ENCODE assay signal across 21 cellular contexts in the genomic region with DNA sequence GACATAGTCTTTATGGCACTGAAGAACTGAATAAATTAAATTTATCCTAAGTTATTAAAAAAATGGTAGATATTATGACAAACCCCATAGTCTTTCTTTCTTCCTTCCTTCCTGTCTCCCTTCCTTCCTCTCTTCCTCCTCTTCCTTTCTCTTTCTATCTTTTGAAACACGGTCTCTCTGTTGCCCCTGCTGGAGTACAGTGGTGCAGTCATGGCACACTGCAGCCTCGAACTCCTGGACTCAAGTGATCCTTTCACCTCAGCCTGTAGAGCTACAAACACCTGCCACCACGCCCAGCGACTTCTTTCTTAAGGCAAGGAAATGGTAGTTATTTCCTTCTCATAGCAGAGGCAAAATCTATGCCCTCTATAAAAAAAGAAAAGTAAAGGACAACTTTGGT.
"Had no signal": no experiment of that assay in that cellular context is flagged by ENCODE, and none has a peak within 500 bp of the region (broad histone marks: within the 10 kb centered on the region; RNA-seq: fewer than 3 reads in every experiment).

No MANE protein-coding gene starts in this region.

- H3K27me3 Mint-ChIP-seq: activated T-cell treated with anti-CD3 and anti-CD28 coated beads, Interleukin-2, amount 50 U/mL, for 24 hours; central memory CD8-positive, alpha-beta T cell; T-helper 17 cell had no signal

- H3K4me1 Mint-ChIP-seq: activated naive CD4-positive, alpha-beta T cell treated with anti-CD3 and anti-CD28 coated beads, Interleukin-2, amount 50 U/mL, for 24 hours; central memory CD8-positive, alpha-beta T cell; naive B cell; stimulated activated effector memory CD8-positive, alpha-beta T cell treated with anti-CD3 and anti-CD28 coated beads, Interleukin-12 subunit alpha, Interleukin-12 subunit beta, amount 100 ng/mL, for 72 hours; T-helper 17 cell had no signal

- ATAC-seq: body of pancreas; esophagus mucosa; left cardiac atrium; lower lobe of right lung; stimulated activated effector memory CD8-positive, alpha-beta T cell treated with anti-CD3 and anti-CD28 coated beads, Interleukin-12 subunit alpha, Interleukin-12 subunit beta, amount 100 ng/mL, for 72 hours; T-helper 17 cell had no signal

- H3K36me3 ChIP-seq: lower lobe of right lung, neutrophil, right atrium auricular region, tibial artery had no signal

- H3K4me3 Mint-ChIP-seq: activated naive CD4-positive, alpha-beta T cell treated with anti-CD3 and anti-CD28 coated beads, Interleukin-2, amount 50 U/mL, for 24 hours; activated T-cell treated with anti-CD3 and anti-CD28 coated beads, Interleukin-2, amount 50 U/mL, for 24 hours; central memory CD8-positive, alpha-beta T cell; stimulated activated effector memory CD8-positive, alpha-beta T cell treated with anti-CD3 and anti-CD28 coated beads, Interleukin-12 subunit alpha, Interleukin-12 subunit beta, amount 100 ng/mL, for 72 hours; T-helper 17 cell had no signal

- H3K27ac ChIP-seq: body of pancreas, lower lobe of right lung, neutrophil, right atrium auricular region, tibial artery had no signal

- H3K27me3 ChIP-seq: body of pancreas, neutrophil, right atrium auricular region, tibial artery had no signal

- H3K27ac Mint-ChIP-seq: activated naive CD4-positive, alpha-beta T cell treated with anti-CD3 and anti-CD28 coated beads, Interleukin-2, amount 50 U/mL, for 24 hours; activated T-cell treated with anti-CD3 and anti-CD28 coated beads, Interleukin-2, amount 50 U/mL, for 24 hours; naive B cell; stimulated activated effector memory CD8-positive, alpha-beta T cell treated with anti-CD3 and anti-CD28 coated beads, Interleukin-12 subunit alpha, Interleukin-12 subunit beta, amount 100 ng/mL, for 72 hours; T-helper 17 cell had no signal

- H3K36me3 Mint-ChIP-seq: activated naive CD4-positive, alpha-beta T cell treated with anti-CD3 and anti-CD28 coated beads, Interleukin-2, amount 50 U/mL, for 24 hours; naive B cell; stimulated activated effector memory CD8-positive, alpha-beta T cell treated with anti-CD3 and anti-CD28 coated beads, Interleukin-12 subunit alpha, Interleukin-12 subunit beta, amount 100 ng/mL, for 72 hours had no signal

- DNase-seq: activated CD4-positive, CD25-positive, alpha-beta regulatory T cell; activated effector memory CD4-positive, alpha-beta T cell treated with Interleukin-2 at 50 U/mL for 16 hours; activated T-cell treated with anti-CD3 and anti-CD28 coated beads, Interleukin-2, amount 50 U/mL, for 24 hours; amniotic stem cell; body of pancreas; dermis blood vessel endothelial cell; foreskin melanocyte; head of caudate nucleus; left cardiac atrium; lower lobe of right lung; naive B cell; posterior cingulate gyrus; small intestine; T-helper 17 cell; tibial artery had no signal

- H3K4me3 ChIP-seq: body of pancreas, lower lobe of right lung, right atrium auricular region, tibial artery had no signal

- H3K9me3 Mint-ChIP-seq: activated naive CD4-positive, alpha-beta T cell treated with anti-CD3 and anti-CD28 coated beads, Interleukin-2, amount 50 U/mL, for 24 hours; activated T-cell treated with anti-CD3 and anti-CD28 coated beads, Interleukin-2, amount 50 U/mL, for 24 hours; central memory CD8-positive, alpha-beta T cell had no signal
